ENCODE assay signal across 27 cellular contexts in genomic region chr6:168964138-168964892, GRCh38.
A peak's percentile ranks its signal among the peaks of the same experiment; 100 is the strongest.
DNase-seq lines count a peak whose midpoint lies in the region; ATAC-seq, FAIRE-seq and TF ChIP-seq lines count a peak whose summit lies in the region.
"Had no signal": no experiment of that assay in that cellular context is flagged by ENCODE, and none has a peak within 500 bp of the region (broad histone marks: within the 10 kb centered on the region; RNA-seq: fewer than 3 reads in every experiment).

No MANE protein-coding gene starts in this region.

- no peak for TF ChIP-seq CTCF in AG09309 (IDR thresholded peaks at IDR 0.05; ENCODE audit: control insufficient read depth, insufficient read depth, low read depth, low read length, missing control alignments)
- no peak for TF ChIP-seq CTCF in H1 (IDR thresholded peaks at IDR 0.05; ENCODE audit: control extremely low read depth in 1 of 3, insufficient read depth in 1 of 3, low read depth in 1 of 3, low read length in 3 of 3)

- H3K36me3 Mint-ChIP-seq in activated T-helper 2 cell treated with anti-CD3 and anti-CD28 coated beads, Interferon-gamma antibody, Interleukin-2, Interleukin-4, amounts not matched to agents 10 μg/mL and 5 μg/mL and 100 μg/mL, durations not matched to agents 14 hours and 24 hours and 36 hours (ENCODE audit: low read depth): no peaks in the 10 kb centered on the region
- H3K36me3 Mint-ChIP-seq: activated CD8-positive, alpha-beta memory T cell treated with anti-CD3 and anti-CD28 coated beads, Interleukin-2, amount 10 ng/mL, durations not matched to agents 7 days and 5 days; activated naive CD4-positive, alpha-beta T cell treated with anti-CD3 and anti-CD28 coated beads, Interleukin-2, amount 10 ng/mL, durations not matched to agents 7 days and 5 days; naive thymus-derived CD4-positive, alpha-beta T cell had no signal

- intact Hi-C loops in activated T-helper 2 cell treated with anti-CD3 and anti-CD28 coated beads, Interferon-gamma antibody, Interleukin-2, Interleukin-4, amounts not matched to agents 10 μg/mL and 5 μg/mL and 100 μg/mL, durations not matched to agents 14 hours and 24 hours and 36 hours (cut with micrococcal nuclease): no loop called here
- intact Hi-C loops in left cardiac atrium (cut with DNase I): no loop called here

- H3K23me2 ChIP-seq in H1 (ENCODE audit: low read depth, low read length): no peaks in the 10 kb centered on the region

- no peak for TF ChIP-seq EP300 in H1 (IDR thresholded peaks at IDR 0.05; ENCODE audit: borderline replicate concordance in 1 of 2, low read depth in 2 of 2, low read length in 2 of 2)

- no peak overlapping the region for H3K4ac ChIP-seq in H1 (replicated peaks; ENCODE audit: insufficient read length, low read depth, low read length)

- H2BK120ac ChIP-seq in H1 (replicated peaks; ENCODE audit: low read depth, low read length): no peak overlapping the region

- no peak overlapping the region for H2BK15ac ChIP-seq in H1 (ENCODE audit: low read length)

- POLR2A ChIA-PET in H1 (lab: Charles Lee; ENCODE audit: partially characterized antibody): interaction anchor here (0.6 kb wide), 1 partner anchor 477 kb away, joined by 3 read pairs; no protein-coding TSS in a partner anchor

- no peak overlapping the region for H3K18ac ChIP-seq in H1 (ENCODE audit: extremely low read depth, low read length)

- H3K14ac ChIP-seq in H1 (ENCODE audit: insufficient read length): no peak overlapping the region

- no peak for TF ChIP-seq RAD21 in H1 (IDR thresholded peaks at IDR 0.05 in 1 of 2, conservative IDR thresholded peaks at IDR 0.05 in 1 of 2; ENCODE audit: low read depth in 2 of 2, low read length in 2 of 2)

- no peak overlapping the region for H2AK5ac ChIP-seq in H1 (ENCODE audit: low read depth, low read length)

- no peak for TF ChIP-seq POLR2A in H1 (IDR thresholded peaks at IDR 0.05; ENCODE audit: control extremely low read depth in 1 of 2, low read depth in 2 of 2, low read length in 2 of 2)

- DNase-seq in AG09309 (ENCODE audit: low read depth) (peak; percentile 53), M059J (ENCODE audit: low read depth) (peak; percentile 79), H1 (ENCODE audit: low read depth in 1 of 2, low spot score in 2 of 2) (no peak), T-helper 9 cell (no peak), mucosa of gallbladder (ENCODE audit: low spot score) (no peak), left cardiac atrium (no peak)
- DNase-seq in activated T-helper 2 cell treated with anti-CD3 and anti-CD28 coated beads, Interferon-gamma antibody, Interleukin-2, Interleukin-4, amounts not matched to agents 10 μg/mL and 5 μg/mL and 100 μg/mL, durations not matched to agents 14 hours and 24 hours and 36 hours (ENCODE audit: low spot score): no peak
- DNase-seq: activated CD4-positive, alpha-beta T cell treated with anti-CD3 and anti-CD28 coated beads, Interleukin-2, amount 50 U/mL, for 1 hour; activated CD8-positive, alpha-beta memory T cell treated with anti-CD3 and anti-CD28 coated beads, Interleukin-2, amount 10 ng/mL, durations not matched to agents 7 days and 5 days; activated naive CD4-positive, alpha-beta T cell treated with anti-CD3 and anti-CD28 coated beads, Interleukin-2, amount 10 ng/mL, durations not matched to agents 7 days and 5 days; activated T-cell treated with anti-CD3 and anti-CD28 coated beads, Interleukin-2, amount 50 U/mL, for 72 hours; BE2C; foreskin keratinocyte; GF-D8; Karpas-422; naive thymus-derived CD4-positive, alpha-beta T cell; NCI-H1694 treated with DMSO at 0.1 percent for 48 hours; NCI-H526; nucleus accumbens; stimulated activated naive CD4-positive, alpha-beta T cell treated with Interleukin-2 at 50 U/mL for 16 hours; T-helper 2 cell had no signal

- H3K36me3 ChIP-seq in H1 (ENCODE audit: control insufficient read depth in 2 of 4, insufficient read depth in 4 of 4, low read length in 3 of 4): no peaks in the 10 kb centered on the region
- H3K36me3 ChIP-seq in rectal smooth muscle tissue (ENCODE audit: control insufficient read depth, insufficient read depth, low read length): no peaks in the 10 kb centered on the region
- H3K36me3 ChIP-seq: ascending aorta, BE2C had no signal

- H3K27ac ChIP-seq in H1 (ENCODE audit: low read depth, low read length) (no peak overlapping the region), rectal smooth muscle tissue (ENCODE audit: low read depth, low read length) (peak overlapping the region; percentile 30)
- H3K27ac ChIP-seq: ascending aorta, foreskin keratinocyte, HL-60, SK-N-MC had no signal

- H3K27me3 Mint-ChIP-seq in activated T-helper 2 cell treated with anti-CD3 and anti-CD28 coated beads, Interferon-gamma antibody, Interleukin-2, Interleukin-4, amounts not matched to agents 10 μg/mL and 5 μg/mL and 100 μg/mL, durations not matched to agents 14 hours and 24 hours and 36 hours (ENCODE audit: low read depth): peaks cover 5% of the 10 kb centered on the region

- no peaks in the 10 kb centered on the region for H3K27me3 ChIP-seq in H1 (replicated peaks in 1 of 4; ENCODE audit: control insufficient read depth in 3 of 4, extremely low read depth in 1 of 4, insufficient read depth in 3 of 4, low read length in 3 of 4)
- no peaks in the 10 kb centered on the region for H3K27me3 ChIP-seq in rectal smooth muscle tissue (ENCODE audit: control insufficient read depth, insufficient read depth, low read length)
- H3K27me3 ChIP-seq: ascending aorta, BE2C, foreskin keratinocyte had no signal

- H3K4me2 ChIP-seq in H1 (ENCODE audit: insufficient read depth in 1 of 2, low read depth in 2 of 2, low read length in 2 of 2): no peak overlapping the region

- no peak overlapping the region for H3K23ac ChIP-seq in H1 (ENCODE audit: insufficient read length)

- H2AFZ ChIP-seq in H1 (ENCODE audit: low read length): 0 out of 2 replicates have a peak overlapping the region, but pooled peaks have one; percentile 34

- no peak for ATAC-seq in left cardiac atrium
- ATAC-seq: activated CD8-positive, alpha-beta memory T cell treated with anti-CD3 and anti-CD28 coated beads, Interleukin-2, amount 10 ng/mL, durations not matched to agents 7 days and 5 days; activated T-cell treated with anti-CD3 and anti-CD28 coated beads, Interleukin-2, amount 50 U/mL, for 72 hours; foreskin keratinocyte; left lobe of liver; naive thymus-derived CD4-positive, alpha-beta T cell had no signal

- no peak overlapping the region for H3K56ac ChIP-seq in H1 (replicated peaks; ENCODE audit: insufficient read length, low read depth, low read length)

- no peaks in the 10 kb centered on the region for H3K9me3 ChIP-seq in H1 (ENCODE audit: insufficient read depth in 2 of 2, low read depth in 1 of 2, low read length in 1 of 2)
- H3K9me3 ChIP-seq: ascending aorta, BE2C had no signal

- H3K9ac ChIP-seq in H1 (replicated peaks in 1 of 4; ENCODE audit: extremely low read depth in 1 of 4, low read depth in 3 of 4, low read length in 3 of 4) (no peak overlapping the region), rectal smooth muscle tissue (ENCODE audit: low read length) (no peak overlapping the region)

- H4K91ac ChIP-seq in H1 (replicated peaks; ENCODE audit: insufficient read length, low read length): no peak overlapping the region

- FAIRE-seq in H1 (lab: Jason Lieb, UNC): no peak
- FAIRE-seq: H54 had no signal

- no peak overlapping the region for H2BK5ac ChIP-seq in H1 (ENCODE audit: low read depth, low read length)

- H3K79me2 ChIP-seq in H1 (ENCODE audit: control insufficient read depth in 1 of 2, insufficient read depth in 2 of 2, low read length in 2 of 2): no peaks in the 10 kb centered on the region

- H2BK12ac ChIP-seq in H1 (ENCODE audit: low read depth, low read length): no peak overlapping the region

- WGBS in H1 (ENCODE audit: extremely low coverage in 1 of 2, insufficient coverage in 1 of 2, insufficient read length in 1 of 2, insufficient replicate concordance in 2 of 2, low coverage in 1 of 2, low lambda C conversion rate in 2 of 2, missing lambda C conversion rate in 1 of 2), 2 experiments: 94% methylated on average over 15 of the region's 15 CpGs; no CpG with 5 or more reads in 1 of the 2 experiments

- H3K4me3 ChIP-seq in AG09309 (ENCODE audit: control insufficient read depth, low read depth, low read length): no peak overlapping the region
- H3K4me3 ChIP-seq in H1 (ENCODE audit: extremely low read depth in 1 of 4, insufficient read depth in 2 of 4, low read depth in 3 of 4, low read length in 4 of 4): no peak overlapping the region
- H3K4me3 ChIP-seq in rectal smooth muscle tissue (ENCODE audit: low read length): no peak overlapping the region
- H3K4me3 ChIP-seq: ascending aorta, SK-N-MC had no signal

- H3K4me3 Mint-ChIP-seq in activated T-helper 2 cell treated with anti-CD3 and anti-CD28 coated beads, Interferon-gamma antibody, Interleukin-2, Interleukin-4, amounts not matched to agents 10 μg/mL and 5 μg/mL and 100 μg/mL, durations not matched to agents 14 hours and 24 hours and 36 hours (ENCODE audit: low read depth): no peak overlapping the region
- H3K4me3 Mint-ChIP-seq: activated CD8-positive, alpha-beta memory T cell treated with anti-CD3 and anti-CD28 coated beads, Interleukin-2, amount 10 ng/mL, durations not matched to agents 7 days and 5 days; activated naive CD4-positive, alpha-beta T cell treated with anti-CD3 and anti-CD28 coated beads, Interleukin-2, amount 10 ng/mL, durations not matched to agents 7 days and 5 days; activated T-cell treated with anti-CD3 and anti-CD28 coated beads, Interleukin-2, amount 50 U/mL, for 72 hours; naive thymus-derived CD4-positive, alpha-beta T cell had no signal

- no peak overlapping the region for H2BK20ac ChIP-seq in H1 (ENCODE audit: low read length)

- no peak overlapping the region for H3K27ac Mint-ChIP-seq in activated T-helper 2 cell treated with anti-CD3 and anti-CD28 coated beads, Interferon-gamma antibody, Interleukin-2, Interleukin-4, amounts not matched to agents 10 μg/mL and 5 μg/mL and 100 μg/mL, durations not matched to agents 14 hours and 24 hours and 36 hours
- H3K27ac Mint-ChIP-seq: activated CD8-positive, alpha-beta memory T cell treated with anti-CD3 and anti-CD28 coated beads, Interleukin-2, amount 10 ng/mL, durations not matched to agents 7 days and 5 days; activated naive CD4-positive, alpha-beta T cell treated with anti-CD3 and anti-CD28 coated beads, Interleukin-2, amount 10 ng/mL, durations not matched to agents 7 days and 5 days; activated T-cell treated with anti-CD3 and anti-CD28 coated beads, Interleukin-2, amount 50 U/mL, for 72 hours; naive thymus-derived CD4-positive, alpha-beta T cell had no signal

- CTCF ChIA-PET in H1 (lab: Charles Lee; ENCODE audit: partially characterized antibody): no interaction called here

- no peak overlapping the region for H4K5ac ChIP-seq in H1 (ENCODE audit: insufficient read length, low read depth, low read length)

- no peak overlapping the region for H4K8ac ChIP-seq in H1 (ENCODE audit: extremely low read depth, insufficient read depth, low read length)

- H3K79me1 ChIP-seq in H1 (ENCODE audit: low read depth, low read length): no peaks in the 10 kb centered on the region

- H3K4me1 ChIP-seq in H1 (replicated peaks in 1 of 4; ENCODE audit: control insufficient read depth in 3 of 4, insufficient read depth in 4 of 4, low read length in 3 of 4): no peaks in the 10 kb centered on the region
- H3K4me1 ChIP-seq in rectal smooth muscle tissue (ENCODE audit: control insufficient read depth, insufficient read depth, low read length): peaks cover 15% of the 10 kb centered on the region
- H3K4me1 ChIP-seq: BE2C, foreskin keratinocyte had no signal

- no peaks in the 10 kb centered on the region for H4K20me1 ChIP-seq in H1 (replicated peaks in 1 of 2; ENCODE audit: control insufficient read depth in 1 of 2, insufficient read depth in 2 of 2, low read length in 2 of 2)

- H3K4me1 Mint-ChIP-seq in activated T-helper 2 cell treated with anti-CD3 and anti-CD28 coated beads, Interferon-gamma antibody, Interleukin-2, Interleukin-4, amounts not matched to agents 10 μg/mL and 5 μg/mL and 100 μg/mL, durations not matched to agents 14 hours and 24 hours and 36 hours (ENCODE audit: low read depth): no peaks in the 10 kb centered on the region
- H3K4me1 Mint-ChIP-seq: activated CD8-positive, alpha-beta memory T cell treated with anti-CD3 and anti-CD28 coated beads, Interleukin-2, amount 10 ng/mL, durations not matched to agents 7 days and 5 days; activated naive CD4-positive, alpha-beta T cell treated with anti-CD3 and anti-CD28 coated beads, Interleukin-2, amount 10 ng/mL, durations not matched to agents 7 days and 5 days; naive thymus-derived CD4-positive, alpha-beta T cell had no signal

- H3K9me3 Mint-ChIP-seq in activated T-helper 2 cell treated with anti-CD3 and anti-CD28 coated beads, Interferon-gamma antibody, Interleukin-2, Interleukin-4, amounts not matched to agents 10 μg/mL and 5 μg/mL and 100 μg/mL, durations not matched to agents 14 hours and 24 hours and 36 hours: no peaks in the 10 kb centered on the region
- H3K9me3 Mint-ChIP-seq: activated naive CD4-positive, alpha-beta T cell treated with anti-CD3 and anti-CD28 coated beads, Interleukin-2, amount 10 ng/mL, durations not matched to agents 7 days and 5 days; activated T-cell treated with anti-CD3 and anti-CD28 coated beads, Interleukin-2, amount 50 U/mL, for 72 hours had no signal

Comparison
In these comparisons a context has a peak if more than half of its experiments do, and no peak if none do; other contexts are left out.
1. DNase-seq: peak in AG09309 (single experiment) and M059J (single experiment); none in H1 (0 of 2), T-helper 9 cell (single experiment), activated T-helper 2 cell treated with anti-CD3 and anti-CD28 coated beads, Interferon-gamma antibody, Interleukin-2, Interleukin-4, amounts not matched to agents 10 μg/mL and 5 μg/mL and 100 μg/mL, durations not matched to agents 14 hours and 24 hours and 36 hours (single experiment), mucosa of gallbladder (single experiment) and left cardiac atrium (single experiment).